ENCODE assay signal across 10 cellular contexts in the genomic region with DNA sequence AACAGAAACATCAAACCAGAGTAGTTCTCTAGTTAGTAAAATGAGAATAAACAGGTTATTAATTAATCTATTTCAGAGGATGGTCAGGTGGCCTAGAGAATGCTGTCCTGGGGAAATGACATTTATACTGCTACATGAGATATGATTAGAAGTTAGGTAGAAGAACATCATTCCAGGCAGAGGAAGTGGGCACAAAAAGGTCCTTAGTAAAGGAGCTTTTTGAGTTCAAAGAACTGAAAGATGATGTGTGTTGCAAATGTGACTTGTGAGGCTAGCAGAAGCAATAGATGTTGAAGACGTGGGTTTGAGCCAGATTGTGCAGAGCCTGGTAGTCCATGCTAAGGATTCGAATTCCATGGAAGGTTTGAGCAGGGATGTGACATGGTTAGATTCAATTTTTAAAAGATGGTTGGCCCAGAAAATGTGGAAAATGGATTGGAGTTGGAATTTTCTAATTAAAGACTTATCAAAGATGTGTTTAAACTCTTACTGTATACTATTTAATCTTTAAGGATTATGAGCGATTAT. TPM values are rescaled to one million over a fixed set of nuclear protein-coding genes. Genes with fewer than 3 reads are reported as not detected.
A peak's percentile ranks its signal among the peaks of the same experiment; 100 is the strongest.
DNase-seq lines count a peak whose midpoint lies in the region; ATAC-seq and TF ChIP-seq lines count a peak whose summit lies in the region.
"Had no signal": no experiment of that assay in that cellular context is flagged by ENCODE, and none has a peak within 500 bp of the region (broad histone marks: within the 10 kb centered on the region; RNA-seq: fewer than 3 reads in every experiment).

No MANE protein-coding gene starts in this region.

- intact Hi-C loops in activated CD8-positive, alpha-beta T cell treated with anti-CD3 and anti-CD28 coated beads for 36 hours (cut with micrococcal nuclease) = loop anchor here (5.0 kb wide), 1 partner anchor 36 kb away; a partner anchor contains a TSS
- intact Hi-C loops in Right ventricle myocardium inferior (cut with DNase I) = no loop called here

- H3K9me3 ChIP-seq in BLaER1 (no peaks in the 10 kb centered on the region), mesenchymal stem cell (ENCODE audit: control insufficient read depth, low read length) (no peaks in the 10 kb centered on the region)
- H3K9me3 ChIP-seq: adrenal gland had no signal

- H4K20me1 ChIP-seq in BLaER1 = peaks cover 97% of the 10 kb centered on the region

- H2AFZ ChIP-seq in mesenchymal stem cell (ENCODE audit: low read depth, low read length) = no peak overlapping the region

- H3K14ac ChIP-seq in mesenchymal stem cell (ENCODE audit: low read length in 2 of 2) = no peak overlapping the region

- H4K8ac ChIP-seq in mesenchymal stem cell (ENCODE audit: low read length) = no peak overlapping the region

- no peak overlapping the region for H2BK120ac ChIP-seq in mesenchymal stem cell (ENCODE audit: low read depth, low read length)

- H3K27ac ChIP-seq in BLaER1 = no peak overlapping the region
- peak overlapping the region; percentile 91 for H3K27ac ChIP-seq in mesenchymal stem cell (ENCODE audit: low read length, poor library complexity, severe bottlenecking)

- peak; percentile 24 for ATAC-seq in HG03354 (IDR thresholded peaks at IDR 0.05; ENCODE audit: poor library complexity, severe bottlenecking, unreplicated experiment)
- ATAC-seq in activated CD8-positive, alpha-beta T cell treated with anti-CD3 and anti-CD28 coated beads for 36 hours = peak; percentile 19
- no peak for ATAC-seq in Right ventricle myocardium inferior

- peak overlapping the region; percentile 44 for H3K4me3 Mint-ChIP-seq in activated CD8-positive, alpha-beta T cell treated with anti-CD3 and anti-CD28 coated beads for 36 hours

- no peak overlapping the region for H3K4ac ChIP-seq in mesenchymal stem cell (ENCODE audit: low read depth in 1 of 2, low read length in 2 of 2)

- DNase-seq in activated CD8-positive, alpha-beta T cell treated with anti-CD3 and anti-CD28 coated beads for 36 hours = no peak
- DNase-seq in mesenchymal stem cell (peak; percentile 20), Right ventricle myocardium inferior (ENCODE audit: missing footprints) (no peak), GM03348 (ENCODE audit: low spot score) (no peak), HPDE6-E6E7 (ENCODE audit: extremely low spot score) (no peak), NCI-H187 (lab: John Stamatoyannopoulos, UW) (no peak)
- DNase-seq: adrenal gland, NCI-H1930 had no signal

- H3K4me2 ChIP-seq in BLaER1 (peak overlapping the region; percentile 21), mesenchymal stem cell (ENCODE audit: low read length, poor library complexity, severe bottlenecking) (no peak overlapping the region)

- no peak overlapping the region for H2BK15ac ChIP-seq in mesenchymal stem cell (ENCODE audit: low read depth, poor library complexity, severe bottlenecking)

- no peak overlapping the region for H3K18ac ChIP-seq in mesenchymal stem cell (ENCODE audit: low read depth in 1 of 2, low read length in 2 of 2)

- POLR2A ChIA-PET in activated CD8-positive, alpha-beta T cell treated with anti-CD3 and anti-CD28 coated beads for 36 hours (lab: Charles Lee) = interaction anchor here (1.4 to 1.8 kb wide), 3 partner anchors 10 to 34 kb away, joined by 3 to 12 read pairs (median 6); a partner anchor contains a TSS

- peaks cover 41% of the 10 kb centered on the region for H3K4me1 Mint-ChIP-seq in activated CD8-positive, alpha-beta T cell treated with anti-CD3 and anti-CD28 coated beads for 36 hours (ENCODE audit: low read depth)

- H3K9ac ChIP-seq in BLaER1 (no peak overlapping the region), mesenchymal stem cell (ENCODE audit: low read length) (peak overlapping the region; percentile 52)

- CTCF ChIA-PET in activated CD8-positive, alpha-beta T cell treated with anti-CD3 and anti-CD28 coated beads for 36 hours (lab: Charles Lee) = interaction anchor here (0.7 to 2.1 kb wide), 7 partner anchors 8 to 217 kb away, joined by 3 to 6 read pairs (median 4); no protein-coding TSS in a partner anchor

- peaks cover 40% of the 10 kb centered on the region for H3K36me3 ChIP-seq in BLaER1
- peaks cover 9 to 21% of the 10 kb centered on the region in 2 experiments for H3K36me3 ChIP-seq in mesenchymal stem cell (ENCODE audit: control insufficient read depth in 1 of 2, insufficient read depth in 2 of 2, low read depth in 1 of 2, low read length in 2 of 2)
- H3K36me3 ChIP-seq: adrenal gland had no signal

- H3K4me3 ChIP-seq in BLaER1 (no peak overlapping the region), mesenchymal stem cell (ENCODE audit: insufficient read depth in 1 of 2, low read depth in 1 of 2, low read length in 2 of 2) (no peak overlapping the region)
- H3K4me3 ChIP-seq: adrenal gland had no signal

- peaks cover 22% of the 10 kb centered on the region for H3K36me3 Mint-ChIP-seq in activated CD8-positive, alpha-beta T cell treated with anti-CD3 and anti-CD28 coated beads for 36 hours (ENCODE audit: low read depth)

- no peaks in the 10 kb centered on the region for H3K27me3 Mint-ChIP-seq in activated CD8-positive, alpha-beta T cell treated with anti-CD3 and anti-CD28 coated beads for 36 hours

- no peak overlapping the region for H2BK12ac ChIP-seq in mesenchymal stem cell (ENCODE audit: low read length in 2 of 2)

- H2BK5ac ChIP-seq in mesenchymal stem cell (ENCODE audit: low read depth, low read length, poor library complexity, severe bottlenecking) = no peak overlapping the region

- 81% methylated on average over 2 of the region's 3 CpGs for WGBS in mesenchymal stem cell

- no peak overlapping the region for H3K23ac ChIP-seq in mesenchymal stem cell (ENCODE audit: low read length in 2 of 2)

- no peak for TF ChIP-seq CTCF in activated CD8-positive, alpha-beta T cell treated with anti-CD3 and anti-CD28 coated beads for 36 hours (IDR thresholded peaks at IDR 0.05)

- H3K9me3 Mint-ChIP-seq in activated CD8-positive, alpha-beta T cell treated with anti-CD3 and anti-CD28 coated beads for 36 hours = peaks cover 4% of the 10 kb centered on the region

- H3K4me1 ChIP-seq in BLaER1 (peaks cover 31% of the 10 kb centered on the region), mesenchymal stem cell (ENCODE audit: control insufficient read depth, insufficient read depth, low read depth, low read length) (peaks cover 10% of the 10 kb centered on the region)

- H3K27me3 ChIP-seq in BLaER1 (no peaks in the 10 kb centered on the region), mesenchymal stem cell (ENCODE audit: control insufficient read depth in 1 of 2, insufficient read depth in 1 of 2, low read length in 2 of 2) (no peaks in the 10 kb centered on the region)
- H3K27me3 ChIP-seq: adrenal gland had no signal

- peak overlapping the region; percentile 89 for H3K27ac Mint-ChIP-seq in activated CD8-positive, alpha-beta T cell treated with anti-CD3 and anti-CD28 coated beads for 36 hours

- H4K91ac ChIP-seq in mesenchymal stem cell (ENCODE audit: low read length) = no peak overlapping the region

- H3K79me1 ChIP-seq in mesenchymal stem cell (replicated peaks; ENCODE audit: low read length, poor library complexity, severe bottlenecking) = no peaks in the 10 kb centered on the region

- no peak overlapping the region for H2AK5ac ChIP-seq in mesenchymal stem cell (ENCODE audit: low read length, severe bottlenecking)

RNA-seq across cellular contexts. Expression of a gene that starts 34.2 kb away (rescaled TPM):
- 100 to 1,000 TPM in 1 of 2 experiments, 10 to 100 TPM in 1; 89.5 to 102 TPM for total RNA-seq in activated CD8-positive, alpha-beta T cell treated with anti-CD3 and anti-CD28 coated beads for 36 hours
- polyA plus RNA-seq in mesenchymal stem cell (2013, experiment 1 of 2) = 106 TPM
- polyA plus RNA-seq in mesenchymal stem cell (2013, experiment 2 of 2) = 107 TPM
- total RNA-seq in Right ventricle myocardium inferior = 96.7 TPM
